Comparison of ENCODE assay signal across 10 cellular contexts in the genomic region with DNA sequence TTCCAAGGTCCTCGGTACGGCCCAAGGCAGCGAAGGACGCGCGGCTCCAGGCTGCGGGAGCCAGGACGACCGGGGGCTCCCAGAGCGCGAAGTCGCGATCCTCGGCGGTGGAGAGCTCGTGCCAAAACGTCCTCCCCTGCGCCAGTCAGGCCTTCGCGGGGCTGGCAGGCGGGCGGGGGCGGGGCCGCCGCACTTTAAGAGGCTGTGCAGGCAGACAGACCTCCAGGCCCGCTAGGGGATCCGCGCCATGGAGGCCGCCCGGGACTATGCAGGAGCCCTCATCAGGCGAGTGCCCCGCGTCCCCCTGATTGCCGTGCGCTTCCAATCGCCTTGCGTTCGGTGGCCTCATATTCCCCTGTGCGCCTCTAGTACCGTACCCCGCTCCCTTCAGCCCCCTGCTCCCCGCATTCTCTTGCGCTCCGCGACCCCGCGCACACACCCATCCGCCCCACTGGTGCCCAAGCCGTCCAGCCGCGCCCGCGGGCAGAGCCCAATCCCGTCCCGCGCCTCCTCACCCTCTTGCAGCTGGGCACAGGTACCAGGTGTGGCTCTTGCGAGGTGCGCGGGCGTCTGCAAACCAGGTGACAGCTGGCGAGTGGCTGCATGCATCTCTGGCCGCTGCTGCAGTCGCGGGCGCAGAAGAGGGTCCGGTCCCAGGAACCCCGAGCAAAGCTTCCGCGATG. TPM values are rescaled to one million over a fixed set of nuclear protein-coding genes. Genes with fewer than 3 reads are reported as not detected.
DNase-seq lines count a peak whose midpoint lies in the region; ATAC-seq, FAIRE-seq and TF ChIP-seq lines count a peak whose summit lies in the region.
"Had no signal": no experiment of that assay in that cellular context is flagged by ENCODE, and none has a peak within 500 bp of the region (broad histone marks: within the 10 kb centered on the region; RNA-seq: fewer than 3 reads in every experiment).

A gene with protein sequence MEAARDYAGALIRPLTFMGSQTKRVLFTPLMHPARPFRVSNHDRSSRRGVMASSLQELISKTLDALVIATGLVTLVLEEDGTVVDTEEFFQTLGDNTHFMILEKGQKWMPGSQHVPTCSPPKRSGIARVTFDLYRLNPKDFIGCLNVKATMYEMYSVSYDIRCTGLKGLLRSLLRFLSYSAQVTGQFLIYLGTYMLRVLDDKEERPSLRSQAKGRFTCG (plus strand): TSS at position 225 of the 683 bp plus-strand sequence. CDS start 23 bp downstream, at position 248.

- H3K9me1 ChIP-seq in endothelial cell of umbilical vein (replicated peaks; ENCODE audit: control insufficient read depth, extremely low read depth, insufficient read depth, low read length) = no peaks in the 10 kb centered on the region

- peak within 1 kb of the TSS; percentile 77 for H2AFZ ChIP-seq in endothelial cell of umbilical vein (ENCODE audit: low read depth, low read length)

- H3K9me3 Mint-ChIP-seq in activated T-cell treated with anti-CD3 and anti-CD28 coated beads, Interleukin-2, amount 50 U/mL, for 4 hours = no peaks in the 10 kb centered on the region
- H3K9me3 Mint-ChIP-seq: CD8-positive, alpha-beta T cell had no signal

- dilution Hi-C loops in endothelial cell of umbilical vein (cut with MboI; ENCODE audit: extremely low pct_ligation_motif_present, low sequenced_read_pairs) = no loop called here

- H3K9me3 ChIP-seq in endothelial cell of umbilical vein (replicated peaks; ENCODE audit: control insufficient read depth, insufficient read depth, low read length) (no peaks in the 10 kb centered on the region), tibial nerve (no peaks in the 10 kb centered on the region)

- H3K4ac ChIP-seq in mesendoderm (ENCODE audit: low read depth, low read length) = no peak within 1 kb of the TSS

- H3K4me3 ChIP-seq in endothelial cell of umbilical vein (replicated peaks in 1 of 3; ENCODE audit: insufficient read depth in 1 of 3, low read depth in 1 of 3, low read length in 3 of 3) = peak within 1 kb of the TSS in 2 of 3 experiments; percentile 7 to 39
- H3K4me3 ChIP-seq in mesendoderm (ENCODE audit: low read length) = no peak within 1 kb of the TSS
- H3K4me3 ChIP-seq in tibial nerve = peak within 1 kb of the TSS in 3 of 4 donors; percentile 23 to 47 (median 25)

- H3K27me3 ChIP-seq in endothelial cell of umbilical vein (ENCODE audit: control insufficient read depth in 2 of 2, insufficient read depth in 2 of 2, low read length in 2 of 2) (peaks cover 22 to 30% of the 10 kb centered on the region in 2 experiments), mesendoderm (ENCODE audit: insufficient read depth, low read length, poor library complexity) (peaks cover 11% of the 10 kb centered on the region), tibial nerve (peaks cover 0 to 52% of the 10 kb centered on the region in 2 donors)

- peak; percentile 28 to 42 for ATAC-seq in activated T-cell treated with anti-CD3 and anti-CD28 coated beads, Interleukin-2, amount 50 U/mL, for 4 hours
- ATAC-seq in HG02759 (IDR thresholded peaks at IDR 0.05; ENCODE audit: unreplicated experiment) = no peak
- ATAC-seq: CD8-positive, alpha-beta T cell had no signal

- DNase-seq in activated T-cell treated with anti-CD3 and anti-CD28 coated beads, Interleukin-2, amount 50 U/mL, for 4 hours = no peak
- DNase-seq in activated T-cell treated with anti-CD3 and anti-CD28 coated beads for 4 hours (no peak), endothelial cell of umbilical vein (ENCODE audit: low read depth, low spot score) (no peak), mesendoderm (peak; percentile 75), tibial nerve (ENCODE audit: low spot score in 2 of 2) (no peak), mucosa of gallbladder (ENCODE audit: low spot score) (no peak)
- no peak for DNase-seq in activated CD4-positive, alpha-beta T cell treated with anti-CD3 and anti-CD28 coated beads for 48 hours
- DNase-seq: activated CD4-positive, CD25-positive, alpha-beta regulatory T cell treated with anti-CD3 and anti-CD28 coated beads, Interleukin-2, amount 50 U/mL, for 72 hours; CD8-positive, alpha-beta T cell had no signal

- TF ChIP-seq EP300 in tibial nerve (IDR thresholded peaks at IDR 0.05) = no peak

- H3K79me2 ChIP-seq in endothelial cell of umbilical vein (ENCODE audit: control insufficient read depth, insufficient read depth, low read length) = no peaks in the 10 kb centered on the region
- no peaks in the 10 kb centered on the region for H3K79me2 ChIP-seq in mesendoderm (ENCODE audit: control insufficient read depth, insufficient read depth, low read length)

- POLR2A ChIA-PET in endothelial cell of umbilical vein (lab: Charles Lee) = interaction anchor here (0.9 kb wide), 1 partner anchor 55 kb away, joined by 3 read pairs; no protein-coding TSS in a partner anchor

- no TSS peak for BruUV-seq in endothelial cell of umbilical vein (replicated peaks; lab: Mats Ljungman, UMichigan)

- H4K8ac ChIP-seq in mesendoderm (ENCODE audit: low read depth, low read length) = no peak within 1 kb of the TSS

- peaks cover 26% of the 10 kb centered on the region for H3K4me1 ChIP-seq in endothelial cell of umbilical vein (ENCODE audit: control insufficient read depth, extremely low read depth, insufficient read depth, low read length)
- H3K4me1 ChIP-seq in mesendoderm (ENCODE audit: control insufficient read depth, low read depth, low read length) = peaks cover 4% of the 10 kb centered on the region
- H3K4me1 ChIP-seq in tibial nerve = peaks cover 0 to 29% (median 12%) of the 10 kb centered on the region in 4 donors

- no peaks in the 10 kb centered on the region for H3K4me1 Mint-ChIP-seq in activated T-cell treated with anti-CD3 and anti-CD28 coated beads, Interleukin-2, amount 50 U/mL, for 4 hours (ENCODE audit: low read depth)

- H4K20me1 ChIP-seq in endothelial cell of umbilical vein (replicated peaks; ENCODE audit: control insufficient read depth, extremely low read depth, insufficient read depth, low read length) = no peaks in the 10 kb centered on the region

- no peak within 1 kb of the TSS for H3K4me3 Mint-ChIP-seq in activated T-cell treated with anti-CD3 and anti-CD28 coated beads, Interleukin-2, amount 50 U/mL, for 4 hours
- H3K4me3 Mint-ChIP-seq: CD8-positive, alpha-beta T cell had no signal

- H3K18ac ChIP-seq in mesendoderm (ENCODE audit: low read length) = no peak within 1 kb of the TSS

- H3K9ac ChIP-seq in endothelial cell of umbilical vein (replicated peaks; ENCODE audit: extremely low read depth, insufficient read depth, low read length) (no peak within 1 kb of the TSS), mesendoderm (ENCODE audit: low read length) (peak within 1 kb of the TSS; percentile 6)

- H3K36me3 ChIP-seq in endothelial cell of umbilical vein (ENCODE audit: control insufficient read depth in 2 of 2, extremely low read depth in 1 of 2, insufficient read depth in 2 of 2, low read length in 2 of 2) (no peaks in the 10 kb centered on the region), mesendoderm (ENCODE audit: control insufficient read depth, insufficient read depth, low read length) (no peaks in the 10 kb centered on the region), tibial nerve (no peaks in the 10 kb centered on the region)

- peaks cover 68% of the 10 kb centered on the region for H3K27me3 Mint-ChIP-seq in activated T-cell treated with anti-CD3 and anti-CD28 coated beads, Interleukin-2, amount 50 U/mL, for 4 hours (ENCODE audit: low read depth)

- no peaks in the 10 kb centered on the region for H3K36me3 Mint-ChIP-seq in activated T-cell treated with anti-CD3 and anti-CD28 coated beads, Interleukin-2, amount 50 U/mL, for 4 hours (ENCODE audit: insufficient read depth)
- H3K36me3 Mint-ChIP-seq: CD8-positive, alpha-beta T cell had no signal

- H3K4me2 ChIP-seq in endothelial cell of umbilical vein (ENCODE audit: insufficient read depth, low read length) (peak within 1 kb of the TSS; percentile 59), mesendoderm (ENCODE audit: low read length) (peak within 1 kb of the TSS; percentile 72)

- no peak within 1 kb of the TSS for H2BK120ac ChIP-seq in mesendoderm (ENCODE audit: low read depth, low read length)

- no peak within 1 kb of the TSS for H3K27ac ChIP-seq in endothelial cell of umbilical vein (ENCODE audit: insufficient read depth, low read depth, low read length)
- H3K27ac ChIP-seq in mesendoderm (ENCODE audit: low read depth, low read length) = no peak within 1 kb of the TSS
- no peak within 1 kb of the TSS for H3K27ac ChIP-seq in tibial nerve

- no peak within 1 kb of the TSS for H2BK15ac ChIP-seq in mesendoderm (replicated peaks; ENCODE audit: low read depth)

- TF ChIP-seq POLR2A in endothelial cell of umbilical vein (IDR thresholded peaks at IDR 0.05; ENCODE audit: low read depth, low read length) = no peak
- TF ChIP-seq POLR2A in tibial nerve (IDR thresholded peaks at IDR 0.05) = no peak

- CTCF ChIA-PET in endothelial cell of umbilical vein (lab: Charles Lee) = interaction anchor here (1.0 to 3.5 kb wide), 4 partner anchors 14 to 19 kb away, joined by 3 to 15 read pairs (median 8); no protein-coding TSS in a partner anchor

- H2AK5ac ChIP-seq in mesendoderm (ENCODE audit: low read length) = no peak within 1 kb of the TSS

- peak within 1 kb of the TSS; percentile 40 for H3K56ac ChIP-seq in mesendoderm (ENCODE audit: low read length)

- TF ChIP-seq CTCF in endothelial cell of umbilical vein (IDR thresholded peaks at IDR 0.05; ENCODE audit: extremely low read depth in 1 of 2, insufficient read depth in 1 of 2, low read depth in 1 of 2, low read length in 2 of 2) (no peak), tibial nerve (IDR thresholded peaks at IDR 0.05) (no peak)

- H3K23ac ChIP-seq in mesendoderm (ENCODE audit: low read length) = no peak within 1 kb of the TSS

- no peak within 1 kb of the TSS for H2BK5ac ChIP-seq in mesendoderm (ENCODE audit: low read length)

- no peak within 1 kb of the TSS for H4K5ac ChIP-seq in mesendoderm (ENCODE audit: low read length)

- FAIRE-seq in endothelial cell of umbilical vein (lab: Jason Lieb, UNC) = peak; percentile 12

- intact Hi-C loops in endothelial cell of umbilical vein (cut with micrococcal nuclease) = no loop called here

- no CpG with 5 or more reads among the region's 69 CpGs for WGBS in mesendoderm (ENCODE audit: extremely low coverage, insufficient coverage, low lambda C conversion rate)
- WGBS in tibial nerve, 2 donors = 6 to 10% methylated on average over 38 to 50 of the region's 69 CpGs

- no peaks in the 10 kb centered on the region for H3K79me1 ChIP-seq in mesendoderm (ENCODE audit: low read length)

RNA-seq across cellular contexts. Expression of the gene that starts here (rescaled TPM):
- total RNA-seq in activated T-cell treated with anti-CD3 and anti-CD28 coated beads, Interleukin-2, amount 50 U/mL, for 4 hours = not detected
- 0.42 and 1.8 TPM in 2 replicates for total RNA-seq in endothelial cell of umbilical vein
- polyA plus RNA-seq in endothelial cell of umbilical vein = not detected in 2 replicates
- not detected in 2 replicates for polyA plus RNA-seq in endothelial cell of umbilical vein (2011; cell fraction: cytosol; rRNA removed)
- polyA plus RNA-seq in endothelial cell of umbilical vein (2011; cell fraction: nucleus; rRNA removed) = not detected in 2 replicates
- not detected in 2 replicates for polyA plus RNA-seq in endothelial cell of umbilical vein (2012)
- polyA minus RNA-seq in endothelial cell of umbilical vein = not detected in 2 replicates
- polyA minus RNA-seq in endothelial cell of umbilical vein (2011; cell fraction: cytosol; rRNA and poly(A)+ RNA removed) = not detected
- not detected in 2 replicates for polyA minus RNA-seq in endothelial cell of umbilical vein (2011; cell fraction: nucleus; rRNA and poly(A)+ RNA removed)
- polyA plus RNA-seq in mesendoderm (2013, experiment 1 of 2) = 0.46 TPM
- 0.42 TPM for polyA plus RNA-seq in mesendoderm (2013, experiment 2 of 2)
- total RNA-seq in tibial nerve = 100 to 1,000 TPM in 1 of 4 donors, 10 to 100 TPM in 3; 18.8 to 135 (median 61.6) TPM
- not detected for total RNA-seq in mucosa of gallbladder
- total RNA-seq: CD8-positive, alpha-beta T cell had no signal

Comparison
In these comparisons a context has a peak if more than half of its experiments do, and no peak if none do; other contexts are left out.
1. Peak in ATAC-seq in activated T-cell treated with anti-CD3 and anti-CD28 coated beads, Interleukin-2, amount 50 U/mL, for 4 hours; RNA of the gene not detected or under 1 TPM.